9 cellular contexts compared by ENCODE assay signal in the genomic region with DNA sequence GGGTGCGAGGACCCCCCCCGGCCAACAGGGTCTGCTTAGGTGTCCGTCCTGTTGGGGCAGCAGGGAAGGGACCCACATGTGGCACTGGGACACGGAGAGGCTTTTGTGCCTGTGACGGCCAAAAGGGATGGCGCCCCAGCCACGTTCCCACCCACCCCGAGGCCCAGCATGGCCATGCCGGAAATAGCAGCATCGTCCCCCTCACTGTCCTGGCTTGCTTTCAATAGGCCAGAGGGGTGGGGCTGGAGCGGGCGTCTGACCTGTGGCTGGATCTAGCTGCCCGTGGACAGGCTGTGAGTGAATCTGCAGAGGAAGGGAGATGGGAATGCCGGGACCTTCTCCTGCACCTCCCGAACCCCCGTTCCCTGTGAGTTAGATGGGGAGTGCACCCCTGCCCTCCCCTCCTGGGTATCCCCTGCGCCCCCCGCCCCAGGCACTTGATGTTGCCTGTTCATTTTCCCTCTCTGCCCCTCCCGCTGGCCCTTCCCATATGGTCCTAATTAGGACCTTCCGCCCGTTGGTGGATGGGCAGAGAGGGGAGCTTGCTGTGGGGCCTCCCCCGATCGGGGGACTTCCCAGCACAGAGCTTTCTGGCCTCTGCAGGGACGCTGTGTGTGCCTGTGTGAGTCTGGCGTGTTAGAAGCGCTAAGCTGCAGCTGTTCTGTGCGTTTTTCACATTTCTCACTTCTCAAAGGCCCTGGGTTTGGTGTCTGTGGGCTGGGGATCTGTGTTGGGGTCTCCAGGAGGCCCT.
DNase-seq lines count a peak whose midpoint lies in the region; ATAC-seq and TF ChIP-seq lines count a peak whose summit lies in the region.
"Had no signal": no experiment of that assay in that cellular context is flagged by ENCODE, and none has a peak within 500 bp of the region (broad histone marks: within the 10 kb centered on the region; RNA-seq: fewer than 3 reads in every experiment).

No MANE protein-coding gene starts in this region.

- CTCF ChIA-PET in activated CD4-positive, alpha-beta T cell treated with anti-CD3 and anti-CD28 coated beads, Interleukin-2, amount 10 ng/mL, durations not matched to agents 7 days and 5 days (lab: Charles Lee), result interaction anchor here (1.0 to 1.8 kb wide), 8 partner anchors 8 to 26 kb away, joined by 3 to 6 read pairs (median 3); no protein-coding TSS in a partner anchor

- ATAC-seq in gastroesophageal sphincter, result no peak
- ATAC-seq in HG03460 (IDR thresholded peaks at IDR 0.05; ENCODE audit: unreplicated experiment), result no peak

- H3K27ac ChIP-seq in gastroesophageal sphincter, result peak overlapping the region in 3 of 4 donors; percentile 48 to 96 (median 91)
- H3K27ac ChIP-seq: 22Rv1 had no signal

- peak overlapping the region; percentile 81 for H3K4me3 Mint-ChIP-seq in activated CD4-positive, alpha-beta T cell treated with anti-CD3 and anti-CD28 coated beads, Interleukin-2, amount 10 ng/mL, durations not matched to agents 7 days and 5 days
- no peak overlapping the region for H3K4me3 Mint-ChIP-seq in endothelial cell (ENCODE audit: unreplicated experiment)

- H3K27ac Mint-ChIP-seq in activated CD4-positive, alpha-beta T cell treated with anti-CD3 and anti-CD28 coated beads, Interleukin-2, amount 10 ng/mL, durations not matched to agents 7 days and 5 days, result peak overlapping the region; percentile 97
- H3K27ac Mint-ChIP-seq in endothelial cell (ENCODE audit: unreplicated experiment), result no peak overlapping the region

- TF ChIP-seq CTCF in gastroesophageal sphincter (IDR thresholded peaks at IDR 0.05) (no peak), endothelial cell (IDR thresholded peaks at IDR 0.05; ENCODE audit: unreplicated experiment) (no peak)

- no peaks in the 10 kb centered on the region for H3K36me3 ChIP-seq in gastroesophageal sphincter

- POLR2A ChIA-PET in activated CD4-positive, alpha-beta T cell treated with anti-CD3 and anti-CD28 coated beads, Interleukin-2, amount 10 ng/mL, durations not matched to agents 7 days and 5 days (lab: Charles Lee), result interaction anchor here (0.5 kb wide), 1 partner anchor 29 kb away, joined by 4 read pairs; no protein-coding TSS in a partner anchor

- no peaks in the 10 kb centered on the region for H3K9me3 Mint-ChIP-seq in activated CD4-positive, alpha-beta T cell treated with anti-CD3 and anti-CD28 coated beads, Interleukin-2, amount 10 ng/mL, durations not matched to agents 7 days and 5 days
- H3K9me3 Mint-ChIP-seq in endothelial cell (ENCODE audit: unreplicated experiment), result no peaks in the 10 kb centered on the region

- 10% methylated on average over 2 of the region's 27 CpGs; no CpG with 5 or more reads in 1 of the 2 donors for WGBS in gastroesophageal sphincter (ENCODE audit: low coverage in 1 of 2), 2 donors

- DNase-seq in NCI-H2227 (lab: John Stamatoyannopoulos, UW; ENCODE audit: unreplicated experiment), result peak; percentile 19
- no peak for DNase-seq in NCI-H2227 treated with DMSO at 0.1 percent for 48 hours (lab: John Stamatoyannopoulos, UW)
- DNase-seq in activated CD4-positive, alpha-beta T cell treated with anti-CD3 and anti-CD28 coated beads, Interleukin-2, amount 10 ng/mL, durations not matched to agents 7 days and 5 days, result no peak
- peak; percentile 66 for DNase-seq in stimulated activated CD8-positive, alpha-beta memory T cell treated with anti-CD3 and anti-CD28 coated beads, Interleukin-4, amount 100 ng/mL, for 48 hours
- no peak for DNase-seq in endothelial cell (ENCODE audit: low spot score)
- no peak for DNase-seq in HPDE6-E6E7 (ENCODE audit: extremely low spot score)

- no peaks in the 10 kb centered on the region for H3K9me3 ChIP-seq in gastroesophageal sphincter

- no peak overlapping the region for H3K4me3 ChIP-seq in gastroesophageal sphincter

- H3K4me1 Mint-ChIP-seq in activated CD4-positive, alpha-beta T cell treated with anti-CD3 and anti-CD28 coated beads, Interleukin-2, amount 10 ng/mL, durations not matched to agents 7 days and 5 days, result peaks cover 96% of the 10 kb centered on the region
- peaks cover 74% of the 10 kb centered on the region for H3K4me1 Mint-ChIP-seq in endothelial cell (ENCODE audit: unreplicated experiment)

- H3K4me1 ChIP-seq in gastroesophageal sphincter, result peaks cover 6 to 100% (median 82%) of the 10 kb centered on the region in 3 donors

- TF ChIP-seq POLR2A in gastroesophageal sphincter (IDR thresholded peaks at IDR 0.05), result no peak

- no peaks in the 10 kb centered on the region for H3K27me3 ChIP-seq in gastroesophageal sphincter

- no peaks in the 10 kb centered on the region for H3K27me3 Mint-ChIP-seq in activated CD4-positive, alpha-beta T cell treated with anti-CD3 and anti-CD28 coated beads, Interleukin-2, amount 10 ng/mL, durations not matched to agents 7 days and 5 days
- peaks cover 30% of the 10 kb centered on the region for H3K27me3 Mint-ChIP-seq in endothelial cell (ENCODE audit: unreplicated experiment)

- H3K36me3 Mint-ChIP-seq in activated CD4-positive, alpha-beta T cell treated with anti-CD3 and anti-CD28 coated beads, Interleukin-2, amount 10 ng/mL, durations not matched to agents 7 days and 5 days (ENCODE audit: low read depth), result peaks cover 51% of the 10 kb centered on the region
- H3K36me3 Mint-ChIP-seq in endothelial cell (ENCODE audit: low read depth, unreplicated experiment), result peaks cover 4% of the 10 kb centered on the region

- TF ChIP-seq EP300 in gastroesophageal sphincter (IDR thresholded peaks at IDR 0.05), result no peak

Comparison
In these comparisons a context has a peak if more than half of its experiments do, and no peak if none do; other contexts are left out.
1. DNase-seq: peak in NCI-H2227 (single experiment) and stimulated activated CD8-positive, alpha-beta memory T cell treated with anti-CD3 and anti-CD28 coated beads, Interleukin-4, amount 100 ng/mL, for 48 hours (single experiment); none in NCI-H2227 treated with DMSO at 0.1 percent for 48 hours (single experiment), activated CD4-positive, alpha-beta T cell treated with anti-CD3 and anti-CD28 coated beads, Interleukin-2, amount 10 ng/mL, durations not matched to agents 7 days and 5 days (single experiment), endothelial cell (single experiment) and HPDE6-E6E7 (single experiment).